31 cellular contexts compared by ENCODE assay signal in the genomic region with DNA sequence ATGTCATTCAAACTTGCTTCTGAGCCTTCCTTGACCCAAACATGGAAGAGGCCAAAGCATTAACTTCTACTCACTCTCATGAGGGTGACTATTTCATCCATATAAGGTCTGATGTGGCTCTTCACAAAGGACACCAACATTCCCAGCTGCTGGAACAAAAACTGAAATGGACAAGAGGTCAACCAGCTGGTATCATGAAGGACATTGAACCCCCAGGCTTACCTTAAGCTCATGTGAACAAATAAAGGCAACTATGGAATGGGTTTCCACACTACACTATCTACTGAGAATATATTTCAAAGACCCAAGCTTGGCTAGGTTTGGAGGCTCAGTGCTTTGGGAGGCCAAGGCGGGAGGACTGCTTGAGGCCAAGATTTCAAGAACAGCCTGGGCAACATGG. TPM values are rescaled to one million over a fixed set of nuclear protein-coding genes. Genes with fewer than 3 reads are reported as not detected.
"Had no signal": no experiment of that assay in that cellular context is flagged by ENCODE, and none has a peak within 500 bp of the region (broad histone marks: within the 10 kb centered on the region; RNA-seq: fewer than 3 reads in every experiment).

No MANE protein-coding gene starts in this region.

- H3K27ac Mint-ChIP-seq: activated naive CD4-positive, alpha-beta T cell treated with anti-CD3 and anti-CD28 coated beads for 36 hours; activated naive CD8-positive, alpha-beta T cell treated with anti-CD3 and anti-CD28 coated beads, Interleukin-2, amount 10 ng/mL, durations not matched to agents 7 days and 5 days; immature natural killer cell; memory B cell; nephron progenitor cell; stimulated activated memory B cell treated with anti-CD40 and anti-IgM and Interleukin-4, amounts not matched to agents 10 μg/mL and 1 μg/mL and 100 μg/mL, for 72 hours; type B pancreatic cell had no signal

- H3K4me1 ChIP-seq: parathyroid adenoma had no signal

- H3K27ac ChIP-seq: cardiac muscle cell, hepatocyte, parathyroid adenoma, skin epidermis, thoracic aorta had no signal

- DNase-seq: activated CD4-positive, alpha-beta T cell treated with anti-CD3 and anti-CD28 coated beads for 1 hour; activated CD4-positive, alpha-beta T cell treated with anti-CD3 and anti-CD28 coated beads, Interleukin-2, amount 50 U/mL, for 1 hour; activated CD8-positive, alpha-beta memory T cell treated with anti-CD3 and anti-CD28 coated beads for 24 hours; activated CD8-positive, alpha-beta memory T cell treated with anti-CD3 and anti-CD28 coated beads, Interleukin-2, amount 50 U/mL, for 4 hours; activated effector memory CD4-positive, alpha-beta T cell treated with Interleukin-2 at 50 U/mL for 16 hours; activated naive CD4-positive, alpha-beta T cell treated with anti-CD3 and anti-CD28 coated beads for 36 hours; activated naive CD8-positive, alpha-beta T cell treated with anti-CD3 and anti-CD28 coated beads, Interleukin-2, amount 10 ng/mL, durations not matched to agents 7 days and 5 days; activated T-cell treated with anti-CD3 and anti-CD28 coated beads, Interleukin-2, amount 50 U/mL, for 4 hours; amniotic stem cell; dermis blood vessel endothelial cell; effector memory CD4-positive, alpha-beta T cell; foreskin melanocyte; immature natural killer cell; left ventricle myocardium superior; nephron progenitor cell; right cardiac atrium; stimulated activated CD4-positive, alpha-beta T cell treated with anti-CD3 and anti-CD28 coated beads, Interleukin-1b, Interleukin-23, amount 100 ng/mL, for 48 hours; T-helper 1 cell had no signal

- H3K4me1 Mint-ChIP-seq: activated naive CD8-positive, alpha-beta T cell treated with anti-CD3 and anti-CD28 coated beads, Interleukin-2, amount 10 ng/mL, durations not matched to agents 7 days and 5 days; immature natural killer cell; nephron progenitor cell; stimulated activated memory B cell treated with anti-CD40 and anti-IgM and Interleukin-4, amounts not matched to agents 10 μg/mL and 1 μg/mL and 100 μg/mL, for 72 hours had no signal

- H3K4me3 Mint-ChIP-seq: activated naive CD4-positive, alpha-beta T cell treated with anti-CD3 and anti-CD28 coated beads for 36 hours; activated naive CD8-positive, alpha-beta T cell treated with anti-CD3 and anti-CD28 coated beads, Interleukin-2, amount 10 ng/mL, durations not matched to agents 7 days and 5 days; activated T-cell treated with anti-CD3 and anti-CD28 coated beads, Interleukin-2, amount 50 U/mL, for 4 hours; immature natural killer cell; memory B cell; nephron progenitor cell; stimulated activated memory B cell treated with anti-CD40 and anti-IgM and Interleukin-4, amounts not matched to agents 10 μg/mL and 1 μg/mL and 100 μg/mL, for 72 hours; type B pancreatic cell had no signal

- H3K27me3 Mint-ChIP-seq: activated naive CD8-positive, alpha-beta T cell treated with anti-CD3 and anti-CD28 coated beads, Interleukin-2, amount 10 ng/mL, durations not matched to agents 7 days and 5 days; memory B cell; stimulated activated memory B cell treated with anti-CD40 and anti-IgM and Interleukin-4, amounts not matched to agents 10 μg/mL and 1 μg/mL and 100 μg/mL, for 72 hours; type B pancreatic cell had no signal

- H3K4me3 ChIP-seq: cardiac muscle cell, hepatocyte, skin epidermis, thoracic aorta had no signal

- H3K9me3 Mint-ChIP-seq: activated naive CD4-positive, alpha-beta T cell treated with anti-CD3 and anti-CD28 coated beads for 36 hours; activated naive CD8-positive, alpha-beta T cell treated with anti-CD3 and anti-CD28 coated beads, Interleukin-2, amount 10 ng/mL, durations not matched to agents 7 days and 5 days; activated T-cell treated with anti-CD3 and anti-CD28 coated beads, Interleukin-2, amount 50 U/mL, for 4 hours; immature natural killer cell; memory B cell; nephron progenitor cell; stimulated activated memory B cell treated with anti-CD40 and anti-IgM and Interleukin-4, amounts not matched to agents 10 μg/mL and 1 μg/mL and 100 μg/mL, for 72 hours; type B pancreatic cell had no signal

- H3K9ac ChIP-seq: parathyroid adenoma had no signal

- H3K27me3 ChIP-seq: cardiac muscle cell, hepatocyte had no signal

- ATAC-seq: activated T-cell treated with anti-CD3 and anti-CD28 coated beads, Interleukin-2, amount 50 U/mL, for 4 hours; esophagus mucosa; left ventricle myocardium superior; right cardiac atrium; stimulated activated memory B cell treated with anti-CD40 and anti-IgM and Interleukin-4, amounts not matched to agents 10 μg/mL and 1 μg/mL and 100 μg/mL, for 72 hours had no signal

- H3K9me3 ChIP-seq: thoracic aorta had no signal

RNA-seq across cellular contexts. Expression of gene ANGPTL7, which starts 26.9 kb away (rescaled TPM):
- total RNA-seq: activated naive CD4-positive, alpha-beta T cell treated with anti-CD3 and anti-CD28 coated beads for 36 hours; activated naive CD8-positive, alpha-beta T cell treated with anti-CD3 and anti-CD28 coated beads, Interleukin-2, amount 10 ng/mL, durations not matched to agents 7 days and 5 days; activated T-cell treated with anti-CD3 and anti-CD28 coated beads, Interleukin-2, amount 50 U/mL, for 4 hours; cardiac muscle cell; chondrocyte; dermis blood vessel endothelial cell; endothelial cell of umbilical vein; esophagus mucosa; kidney epithelial cell; pulmonary artery endothelial cell had no signal
- polyA plus RNA-seq: cardiac muscle cell, endothelial cell of umbilical vein, immature natural killer cell had no signal
